In the genomic region with DNA sequence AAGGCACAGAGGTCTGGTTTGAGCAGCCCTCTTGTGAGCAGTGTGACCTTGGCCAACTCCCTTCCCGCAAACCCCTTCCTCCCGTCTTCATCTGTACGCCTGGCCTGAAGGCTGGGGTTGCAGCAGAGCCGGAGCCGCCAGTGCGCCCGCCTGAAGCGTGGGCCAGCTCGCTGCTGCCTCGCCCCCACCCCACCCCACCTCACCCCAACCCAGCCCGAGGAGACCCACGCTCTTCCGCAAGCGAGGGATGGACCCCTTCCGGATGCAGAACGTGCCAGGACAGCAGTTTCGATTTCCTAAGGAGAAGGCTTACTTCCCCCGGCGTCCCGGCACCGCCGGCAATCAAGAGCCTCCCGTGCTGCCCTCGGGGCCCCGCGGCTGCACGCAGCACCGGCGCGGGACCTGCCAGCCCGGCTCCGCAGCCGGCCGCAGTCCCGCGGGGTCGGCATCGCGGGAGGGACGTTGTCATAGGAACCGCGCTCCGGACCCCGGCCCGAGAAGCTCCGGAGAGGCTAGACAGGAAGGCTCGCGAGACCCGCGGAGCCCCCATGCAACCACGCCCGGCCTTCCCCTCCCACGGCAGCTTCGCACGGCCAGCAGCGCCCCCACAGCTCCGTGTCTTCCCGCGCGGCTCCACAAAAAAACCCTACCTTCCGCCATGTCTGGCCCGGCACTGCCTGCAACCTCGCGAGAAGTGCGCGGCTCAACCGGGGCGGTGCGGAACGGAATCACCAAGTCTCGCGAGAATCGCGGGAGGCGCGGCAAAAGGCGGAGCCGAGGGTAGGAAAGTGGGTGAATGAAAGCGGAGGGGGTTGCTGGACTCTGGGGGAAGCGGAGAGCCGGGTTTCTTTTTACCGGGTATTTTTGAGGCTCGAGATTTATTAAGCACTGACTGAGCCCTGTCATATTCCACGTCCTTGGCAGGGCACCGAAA, we compare ENCODE assay signal across 1 cellular context.
TF ChIP-seq lines count a peak whose summit lies in the region.

A gene with protein sequence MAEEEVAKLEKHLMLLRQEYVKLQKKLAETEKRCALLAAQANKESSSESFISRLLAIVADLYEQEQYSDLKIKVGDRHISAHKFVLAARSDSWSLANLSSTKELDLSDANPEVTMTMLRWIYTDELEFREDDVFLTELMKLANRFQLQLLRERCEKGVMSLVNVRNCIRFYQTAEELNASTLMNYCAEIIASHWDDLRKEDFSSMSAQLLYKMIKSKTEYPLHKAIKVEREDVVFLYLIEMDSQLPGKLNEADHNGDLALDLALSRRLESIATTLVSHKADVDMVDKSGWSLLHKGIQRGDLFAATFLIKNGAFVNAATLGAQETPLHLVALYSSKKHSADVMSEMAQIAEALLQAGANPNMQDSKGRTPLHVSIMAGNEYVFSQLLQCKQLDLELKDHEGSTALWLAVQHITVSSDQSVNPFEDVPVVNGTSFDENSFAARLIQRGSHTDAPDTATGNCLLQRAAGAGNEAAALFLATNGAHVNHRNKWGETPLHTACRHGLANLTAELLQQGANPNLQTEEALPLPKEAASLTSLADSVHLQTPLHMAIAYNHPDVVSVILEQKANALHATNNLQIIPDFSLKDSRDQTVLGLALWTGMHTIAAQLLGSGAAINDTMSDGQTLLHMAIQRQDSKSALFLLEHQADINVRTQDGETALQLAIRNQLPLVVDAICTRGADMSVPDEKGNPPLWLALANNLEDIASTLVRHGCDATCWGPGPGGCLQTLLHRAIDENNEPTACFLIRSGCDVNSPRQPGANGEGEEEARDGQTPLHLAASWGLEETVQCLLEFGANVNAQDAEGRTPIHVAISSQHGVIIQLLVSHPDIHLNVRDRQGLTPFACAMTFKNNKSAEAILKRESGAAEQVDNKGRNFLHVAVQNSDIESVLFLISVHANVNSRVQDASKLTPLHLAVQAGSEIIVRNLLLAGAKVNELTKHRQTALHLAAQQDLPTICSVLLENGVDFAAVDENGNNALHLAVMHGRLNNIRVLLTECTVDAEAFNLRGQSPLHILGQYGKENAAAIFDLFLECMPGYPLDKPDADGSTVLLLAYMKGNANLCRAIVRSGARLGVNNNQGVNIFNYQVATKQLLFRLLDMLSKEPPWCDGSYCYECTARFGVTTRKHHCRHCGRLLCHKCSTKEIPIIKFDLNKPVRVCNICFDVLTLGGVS (minus strand): TSS at position 698 of the 934 bp plus-strand sequence. CDS start 38 bp downstream, at position 660.

TF ChIP-seq in HepG2, 621 proteins besides CTCF, POLR2A, EP300 and RAD21 (continued from another document and continues in another):
- TF ChIP-seq, protein P1, sequence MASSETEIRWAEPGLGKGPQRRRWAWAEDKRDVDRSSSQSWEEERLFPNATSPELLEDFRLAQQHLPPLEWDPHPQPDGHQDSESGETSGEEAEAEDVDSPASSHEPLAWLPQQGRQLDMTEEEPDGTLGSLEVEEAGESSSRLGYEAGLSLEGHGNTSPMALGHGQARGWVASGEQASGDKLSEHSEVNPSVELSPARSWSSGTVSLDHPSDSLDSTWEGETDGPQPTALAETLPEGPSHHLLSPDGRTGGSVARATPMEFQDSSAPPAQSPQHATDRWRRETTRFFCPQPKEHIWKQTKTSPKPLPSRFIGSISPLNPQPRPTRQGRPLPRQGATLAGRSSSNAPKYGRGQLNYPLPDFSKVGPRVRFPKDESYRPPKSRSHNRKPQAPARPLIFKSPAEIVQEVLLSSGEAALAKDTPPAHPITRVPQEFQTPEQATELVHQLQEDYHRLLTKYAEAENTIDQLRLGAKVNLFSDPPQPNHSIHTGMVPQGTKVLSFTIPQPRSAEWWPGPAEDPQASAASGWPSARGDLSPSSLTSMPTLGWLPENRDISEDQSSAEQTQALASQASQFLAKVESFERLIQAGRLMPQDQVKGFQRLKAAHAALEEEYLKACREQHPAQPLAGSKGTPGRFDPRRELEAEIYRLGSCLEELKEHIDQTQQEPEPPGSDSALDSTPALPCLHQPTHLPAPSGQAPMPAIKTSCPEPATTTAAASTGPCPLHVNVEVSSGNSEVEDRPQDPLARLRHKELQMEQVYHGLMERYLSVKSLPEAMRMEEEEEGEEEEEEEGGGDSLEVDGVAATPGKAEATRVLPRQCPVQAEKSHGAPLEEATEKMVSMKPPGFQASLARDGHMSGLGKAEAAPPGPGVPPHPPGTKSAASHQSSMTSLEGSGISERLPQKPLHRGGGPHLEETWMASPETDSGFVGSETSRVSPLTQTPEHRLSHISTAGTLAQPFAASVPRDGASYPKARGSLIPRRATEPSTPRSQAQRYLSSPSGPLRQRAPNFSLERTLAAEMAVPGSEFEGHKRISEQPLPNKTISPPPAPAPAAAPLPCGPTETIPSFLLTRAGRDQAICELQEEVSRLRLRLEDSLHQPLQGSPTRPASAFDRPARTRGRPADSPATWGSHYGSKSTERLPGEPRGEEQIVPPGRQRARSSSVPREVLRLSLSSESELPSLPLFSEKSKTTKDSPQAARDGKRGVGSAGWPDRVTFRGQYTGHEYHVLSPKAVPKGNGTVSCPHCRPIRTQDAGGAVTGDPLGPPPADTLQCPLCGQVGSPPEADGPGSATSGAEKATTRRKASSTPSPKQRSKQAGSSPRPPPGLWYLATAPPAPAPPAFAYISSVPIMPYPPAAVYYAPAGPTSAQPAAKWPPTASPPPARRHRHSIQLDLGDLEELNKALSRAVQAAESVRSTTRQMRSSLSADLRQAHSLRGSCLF (CRISPR knock-in tag; IDR thresholded peaks at IDR 0.05; ENCODE audit: borderline replicate concordance), result no peak
- peak; percentile 52; the same call in 1 of the 2 replicates for TF ChIP-seq ZBTB7B (CRISPR knock-in tag; IDR thresholded peaks at IDR 0.05)
- peak; percentile 50 for TF ChIP-seq ZNF777 (CRISPR knock-in tag; IDR thresholded peaks at IDR 0.05)
- TF ChIP-seq HOXA9 (CRISPR knock-in tag; IDR thresholded peaks at IDR 0.05; ENCODE audit: borderline replicate concordance), result no peak
- TF ChIP-seq ZNF432 (CRISPR knock-in tag; IDR thresholded peaks at IDR 0.05; ENCODE audit: borderline replicate concordance), result no peak
- TF ChIP-seq REPIN1 (CRISPR knock-in tag; IDR thresholded peaks at IDR 0.05; ENCODE audit: borderline replicate concordance, low read depth), result peak; percentile 72; the same call in 1 of the 2 replicates
- TF ChIP-seq, protein P2, sequence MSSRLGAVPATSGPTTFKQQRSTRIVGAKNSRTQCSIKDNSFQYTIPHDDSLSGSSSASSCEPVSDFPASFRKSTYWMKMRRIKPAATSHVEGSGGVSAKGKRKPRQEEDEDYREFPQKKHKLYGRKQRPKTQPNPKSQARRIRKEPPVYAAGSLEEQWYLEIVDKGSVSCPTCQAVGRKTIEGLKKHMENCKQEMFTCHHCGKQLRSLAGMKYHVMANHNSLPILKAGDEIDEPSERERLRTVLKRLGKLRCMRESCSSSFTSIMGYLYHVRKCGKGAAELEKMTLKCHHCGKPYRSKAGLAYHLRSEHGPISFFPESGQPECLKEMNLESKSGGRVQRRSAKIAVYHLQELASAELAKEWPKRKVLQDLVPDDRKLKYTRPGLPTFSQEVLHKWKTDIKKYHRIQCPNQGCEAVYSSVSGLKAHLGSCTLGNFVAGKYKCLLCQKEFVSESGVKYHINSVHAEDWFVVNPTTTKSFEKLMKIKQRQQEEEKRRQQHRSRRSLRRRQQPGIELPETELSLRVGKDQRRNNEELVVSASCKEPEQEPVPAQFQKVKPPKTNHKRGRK (CRISPR knock-in tag; IDR thresholded peaks at IDR 0.05), result no peak
- TF ChIP-seq ZNF605 (CRISPR knock-in tag; IDR thresholded peaks at IDR 0.05), result 0 out of 2 replicates have a peak, but pooled peaks have one; percentile 40
- no peak for TF ChIP-seq MATR3 (CRISPR knock-in tag; IDR thresholded peaks at IDR 0.05)
- TF ChIP-seq FOXA1 (IDR thresholded peaks at IDR 0.05), result no peak
- TF ChIP-seq FOXA1 (CRISPR knock-in tag; IDR thresholded peaks at IDR 0.05), result no peak
- no peak for TF ChIP-seq ZNF232 (CRISPR knock-in tag; IDR thresholded peaks at IDR 0.05; ENCODE audit: borderline replicate concordance)
- TF ChIP-seq ZNF558 (CRISPR knock-in tag; IDR thresholded peaks at IDR 0.05; ENCODE audit: borderline replicate concordance), result peak; percentile 74; the same call in 1 of the 2 replicates
- TF ChIP-seq, protein P3, sequence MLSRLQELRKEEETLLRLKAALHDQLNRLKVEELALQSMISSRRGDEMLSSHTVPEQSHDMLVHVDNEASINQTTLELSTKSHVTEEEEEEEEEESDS (CRISPR knock-in tag; IDR thresholded peaks at IDR 0.05; ENCODE audit: borderline replicate concordance), result no peak
- TF ChIP-seq, protein P4, sequence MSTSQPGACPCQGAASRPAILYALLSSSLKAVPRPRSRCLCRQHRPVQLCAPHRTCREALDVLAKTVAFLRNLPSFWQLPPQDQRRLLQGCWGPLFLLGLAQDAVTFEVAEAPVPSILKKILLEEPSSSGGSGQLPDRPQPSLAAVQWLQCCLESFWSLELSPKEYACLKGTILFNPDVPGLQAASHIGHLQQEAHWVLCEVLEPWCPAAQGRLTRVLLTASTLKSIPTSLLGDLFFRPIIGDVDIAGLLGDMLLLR (CRISPR knock-in tag; IDR thresholded peaks at IDR 0.05), result no peak
- TF ChIP-seq ZNF841 (CRISPR knock-in tag; IDR thresholded peaks at IDR 0.05; ENCODE audit: borderline replicate concordance), result no peak
- TF ChIP-seq KAT7 (CRISPR knock-in tag; IDR thresholded peaks at IDR 0.05; ENCODE audit: borderline replicate concordance), result peak; percentile 82
- TF ChIP-seq NAIF1 (CRISPR knock-in tag; IDR thresholded peaks at IDR 0.05; ENCODE audit: borderline replicate concordance), result no peak; the same call in 1 of the 2 replicates
- TF ChIP-seq, protein P5, sequence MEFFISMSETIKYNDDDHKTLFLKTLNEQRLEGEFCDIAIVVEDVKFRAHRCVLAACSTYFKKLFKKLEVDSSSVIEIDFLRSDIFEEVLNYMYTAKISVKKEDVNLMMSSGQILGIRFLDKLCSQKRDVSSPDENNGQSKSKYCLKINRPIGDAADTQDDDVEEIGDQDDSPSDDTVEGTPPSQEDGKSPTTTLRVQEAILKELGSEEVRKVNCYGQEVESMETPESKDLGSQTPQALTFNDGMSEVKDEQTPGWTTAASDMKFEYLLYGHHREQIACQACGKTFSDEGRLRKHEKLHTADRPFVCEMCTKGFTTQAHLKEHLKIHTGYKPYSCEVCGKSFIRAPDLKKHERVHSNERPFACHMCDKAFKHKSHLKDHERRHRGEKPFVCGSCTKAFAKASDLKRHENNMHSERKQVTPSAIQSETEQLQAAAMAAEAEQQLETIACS (CRISPR knock-in tag; IDR thresholded peaks at IDR 0.05), result peak; percentile 34; the same call in 1 of the 2 replicates
- TF ChIP-seq ZNF552 (CRISPR knock-in tag; IDR thresholded peaks at IDR 0.05; ENCODE audit: borderline replicate concordance), result no peak
- TF ChIP-seq, protein P6, sequence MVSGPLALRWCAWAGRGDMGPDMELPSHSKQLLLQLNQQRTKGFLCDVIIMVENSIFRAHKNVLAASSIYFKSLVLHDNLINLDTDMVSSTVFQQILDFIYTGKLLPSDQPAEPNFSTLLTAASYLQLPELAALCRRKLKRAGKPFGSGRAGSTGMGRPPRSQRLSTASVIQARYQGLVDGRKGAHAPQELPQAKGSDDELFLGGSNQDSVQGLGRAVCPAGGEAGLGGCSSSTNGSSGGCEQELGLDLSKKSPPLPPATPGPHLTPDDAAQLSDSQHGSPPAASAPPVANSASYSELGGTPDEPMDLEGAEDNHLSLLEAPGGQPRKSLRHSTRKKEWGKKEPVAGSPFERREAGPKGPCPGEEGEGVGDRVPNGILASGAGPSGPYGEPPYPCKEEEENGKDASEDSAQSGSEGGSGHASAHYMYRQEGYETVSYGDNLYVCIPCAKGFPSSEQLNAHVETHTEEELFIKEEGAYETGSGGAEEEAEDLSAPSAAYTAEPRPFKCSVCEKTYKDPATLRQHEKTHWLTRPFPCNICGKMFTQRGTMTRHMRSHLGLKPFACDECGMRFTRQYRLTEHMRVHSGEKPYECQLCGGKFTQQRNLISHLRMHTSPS (CRISPR knock-in tag; IDR thresholded peaks at IDR 0.05; ENCODE audit: low read depth), result no peak
- TF ChIP-seq JUNB (CRISPR knock-in tag; IDR thresholded peaks at IDR 0.05; ENCODE audit: borderline replicate concordance), result no peak
- TF ChIP-seq, protein P7, sequence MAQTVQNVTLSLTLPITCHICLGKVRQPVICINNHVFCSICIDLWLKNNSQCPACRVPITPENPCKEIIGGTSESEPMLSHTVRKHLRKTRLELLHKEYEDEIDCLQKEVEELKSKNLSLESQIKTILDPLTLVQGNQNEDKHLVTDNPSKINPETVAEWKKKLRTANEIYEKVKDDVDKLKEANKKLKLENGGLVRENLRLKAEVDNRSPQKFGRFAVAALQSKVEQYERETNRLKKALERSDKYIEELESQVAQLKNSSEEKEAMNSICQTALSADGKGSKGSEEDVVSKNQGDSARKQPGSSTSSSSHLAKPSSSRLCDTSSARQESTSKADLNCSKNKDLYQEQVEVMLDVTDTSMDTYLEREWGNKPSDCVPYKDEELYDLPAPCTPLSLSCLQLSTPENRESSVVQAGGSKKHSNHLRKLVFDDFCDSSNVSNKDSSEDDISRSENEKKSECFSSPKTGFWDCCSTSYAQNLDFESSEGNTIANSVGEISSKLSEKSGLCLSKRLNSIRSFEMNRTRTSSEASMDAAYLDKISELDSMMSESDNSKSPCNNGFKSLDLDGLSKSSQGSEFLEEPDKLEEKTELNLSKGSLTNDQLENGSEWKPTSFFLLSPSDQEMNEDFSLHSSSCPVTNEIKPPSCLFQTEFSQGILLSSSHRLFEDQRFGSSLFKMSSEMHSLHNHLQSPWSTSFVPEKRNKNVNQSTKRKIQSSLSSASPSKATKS (CRISPR knock-in tag; IDR thresholded peaks at IDR 0.05), result no peak
- TF ChIP-seq NFYB (CRISPR knock-in tag; IDR thresholded peaks at IDR 0.05), result no peak
- no peak for TF ChIP-seq ZNF616 (CRISPR knock-in tag; IDR thresholded peaks at IDR 0.05; ENCODE audit: low read depth)
- no peak; the same call in 1 of the 2 replicates for TF ChIP-seq MIER3 (CRISPR knock-in tag; IDR thresholded peaks at IDR 0.05; ENCODE audit: borderline replicate concordance)
- peak; percentile 88 for TF ChIP-seq THAP11 (CRISPR knock-in tag; IDR thresholded peaks at IDR 0.05)
- peak; percentile 43; the same call in 1 of the 2 replicates for TF ChIP-seq ZMYM3 (CRISPR knock-in tag; IDR thresholded peaks at IDR 0.05)
- no peak for TF ChIP-seq CREB1 (IDR thresholded peaks at IDR 0.05)
- peak; percentile 46 for TF ChIP-seq CREB1 (CRISPR knock-in tag; IDR thresholded peaks at IDR 0.05)
- peak; percentile 40; the same call in 1 of the 2 replicates for TF ChIP-seq SIX4 (CRISPR knock-in tag; IDR thresholded peaks at IDR 0.05)
- peak; percentile 74; the same call in 1 of the 2 replicates for TF ChIP-seq ZNF230 (CRISPR knock-in tag; IDR thresholded peaks at IDR 0.05)
- peak; percentile 83 for TF ChIP-seq ELF1 (CRISPR knock-in tag; IDR thresholded peaks at IDR 0.05)
- TF ChIP-seq ZNF225 (CRISPR knock-in tag; IDR thresholded peaks at IDR 0.05), result no peak; the same call in 1 of the 2 replicates
- no peak for TF ChIP-seq ZFP36 (IDR thresholded peaks at IDR 0.05; ENCODE audit: borderline replicate concordance, low read depth, low read length, partially characterized antibody)
- TF ChIP-seq ZSCAN31 (CRISPR knock-in tag; IDR thresholded peaks at IDR 0.05; ENCODE audit: low read depth), result 0 out of 2 replicates have a peak, but pooled peaks have one; percentile 32
- TF ChIP-seq ADNP (CRISPR knock-in tag; IDR thresholded peaks at IDR 0.05), result no peak
- no peak for TF ChIP-seq AKAP8 (CRISPR knock-in tag; IDR thresholded peaks at IDR 0.05)
